9 cellular contexts compared by ENCODE assay signal in genomic region chr10:46524471-46525176, GRCh38. TPM values are rescaled to one million over a fixed set of nuclear protein-coding genes. Genes with fewer than 3 reads are reported as not detected.
DNase-seq lines count a peak whose midpoint lies in the region; ATAC-seq, FAIRE-seq and TF ChIP-seq lines count a peak whose summit lies in the region.
"Had no signal": no experiment of that assay in that cellular context is flagged by ENCODE, and none has a peak within 500 bp of the region (broad histone marks: within the 10 kb centered on the region; RNA-seq: fewer than 3 reads in every experiment).

No MANE protein-coding gene starts in this region.

- H3K9ac ChIP-seq in HepG2 (ENCODE audit: insufficient read depth, low read depth, low read length) = no peak overlapping the region

- CTCF ChIA-PET in A673 (lab: Charles Lee) = no interaction called here
- CTCF ChIA-PET in MCF 10A (lab: Yijun Ruan, JAX) = interaction anchor here (0.6 to 0.7 kb wide), 2 partner anchors 10 to 110 kb away, joined by 3 to 4 read pairs; no protein-coding TSS in a partner anchor
- CTCF ChIA-PET in HepG2 (lab: Yijun Ruan, JAX; ENCODE audit: low intra/inter-chr PET ratio, low total read pairs) = no interaction called here

- no peaks in the 10 kb centered on the region for H3K4me1 Mint-ChIP-seq in MCF 10A (ENCODE audit: insufficient read depth, unreplicated experiment)

- no peaks in the 10 kb centered on the region for H3K79me2 ChIP-seq in HepG2 (ENCODE audit: insufficient read depth, low read length)

- TF ChIP-seq EP300 in HepG2 (IDR thresholded peaks at IDR 0.05; ENCODE audit: low read depth in 2 of 2, low read length in 2 of 2) = no peak
- TF ChIP-seq EP300 in HepG2 (CRISPR knock-in tag; IDR thresholded peaks at IDR 0.05; ENCODE audit: borderline replicate concordance) = no peak

- no peaks in the 10 kb centered on the region for H4K20me1 ChIP-seq in HepG2 (ENCODE audit: insufficient read depth, low read length)

- H3K36me3 Mint-ChIP-seq in MCF 10A (ENCODE audit: insufficient read depth, unreplicated experiment) = no peaks in the 10 kb centered on the region

- H3K9me3 ChIP-seq in A673 (ENCODE audit: low read depth, low read length, poor library complexity, severe bottlenecking) (no peaks in the 10 kb centered on the region), HepG2 (ENCODE audit: low read length) (no peaks in the 10 kb centered on the region)

- no peak overlapping the region for H3K4me3 Mint-ChIP-seq in MCF 10A (ENCODE audit: unreplicated experiment)

- POLR2A ChIA-PET in A673 (lab: Charles Lee; ENCODE audit: low non-redundant PET) (no interaction called here), MCF 10A (lab: Yijun Ruan, JAX) (interaction anchor here (2.0 kb wide), 1 partner anchor 14 kb away, joined by 7 read pairs; no protein-coding TSS in a partner anchor), HepG2 (lab: Yijun Ruan, JAX) (no interaction called here)

- no peak for TF ChIP-seq POLR2A in HepG2 (IDR thresholded peaks at IDR 0.05; ENCODE audit: insufficient read depth in 1 of 2, low read depth in 2 of 2, low read length in 2 of 2)

- WGBS in HepG2 (ENCODE audit: low lambda C conversion rate) = 54% methylated on average over 10 of the region's 14 CpGs

- DNase-seq in A673 (ENCODE audit: low spot score) (peak; percentile 62), HT1080 (ENCODE audit: low read depth) (peak; percentile 48), MCF 10A (ENCODE audit: unreplicated experiment) (peak; percentile 96), HepG2 (ENCODE audit: low spot score) (no peak), DMS114 treated with DMSO at 0.1 percent for 48 hours (lab: John Stamatoyannopoulos, UW; ENCODE audit: unreplicated experiment) (no peak), DMS79 (lab: John Stamatoyannopoulos, UW) (no peak), NCI-H526 (lab: John Stamatoyannopoulos, UW) (no peak)

- in situ Hi-C loops in HepG2 (cut with HindIII; ENCODE audit: extremely low pct_ligation_motif_present, low pct_unique_long_range_greater_than_20kb) = no loop called here

- H3K4me1 ChIP-seq in A673 (ENCODE audit: insufficient read depth, low read length, poor library complexity, severe bottlenecking) (peaks cover 14% of the 10 kb centered on the region), HepG2 (ENCODE audit: insufficient read depth, low read length) (peaks cover 12% of the 10 kb centered on the region)

- no peak overlapping the region for H2AFZ ChIP-seq in HepG2 (ENCODE audit: low read length)

- ATAC-seq in HepG2 (peak; percentile 55), GM18907 (IDR thresholded peaks at IDR 0.05; ENCODE audit: unreplicated experiment) (no peak)

- H3K4me2 ChIP-seq in HepG2 (ENCODE audit: low read depth, low read length) = no peak overlapping the region

- FAIRE-seq in HepG2 (lab: Jason Lieb, UNC) = no peak

- peak overlapping the region; percentile 13 for H3K27ac ChIP-seq in A673 (ENCODE audit: low read depth, low read length, poor library complexity, severe bottlenecking)
- H3K27ac ChIP-seq in HepG2 (ENCODE audit: extremely low read length, insufficient read depth, low read length) = no peak overlapping the region

- H3K4me3 ChIP-seq in A673 (ENCODE audit: low read depth, low read length, poor library complexity, severe bottlenecking) = no peak overlapping the region
- no peak overlapping the region for H3K4me3 ChIP-seq in HepG2 (replicated peaks in 1 of 3; ENCODE audit: insufficient read depth in 1 of 3, low read depth in 2 of 3, low read length in 3 of 3)

- TF ChIP-seq RAD21 in HepG2 (CRISPR knock-in tag; IDR thresholded peaks at IDR 0.05) = no peak

- no peaks in the 10 kb centered on the region for H3K27me3 Mint-ChIP-seq in MCF 10A (ENCODE audit: insufficient read depth, unreplicated experiment)

- BruUV-seq in A673 (replicated peaks; lab: Mats Ljungman, UMichigan) (no TSS peak), MCF 10A (replicated peaks; lab: Mats Ljungman, UMichigan) (no TSS peak), HepG2 (replicated peaks; lab: Mats Ljungman, UMichigan) (no TSS peak)

- H3K27me3 ChIP-seq in A673 (replicated peaks; ENCODE audit: insufficient read depth, low read depth, low read length, poor library complexity) = no peaks in the 10 kb centered on the region
- H3K27me3 ChIP-seq in HepG2 (ENCODE audit: control insufficient read depth in 1 of 2, insufficient read depth in 2 of 2, low read length in 2 of 2) = peaks cover 3 to 19% of the 10 kb centered on the region in 2 experiments; a peak in 4 of 5 replicates

- TF ChIP-seq CTCF in A673 (conservative IDR thresholded peaks at IDR 0.05; ENCODE audit: low read depth, low read length) (no peak), MCF 10A (IDR thresholded peaks at IDR 0.05; ENCODE audit: unreplicated experiment) (no peak), HepG2 (CRISPR knock-in tag; IDR thresholded peaks at IDR 0.05) (peak; percentile 20; the same call in 1 of the 2 replicates)

- intact Hi-C loops in A673 (cut with micrococcal nuclease; ENCODE audit: unreplicated experiment) (no loop called here), MCF 10A (cut with micrococcal nuclease) (no loop called here), HepG2 (cut with micrococcal nuclease; ENCODE audit: unreplicated experiment) (no loop called here)

- H3K9me3 Mint-ChIP-seq in MCF 10A (ENCODE audit: unreplicated experiment) = no peaks in the 10 kb centered on the region

- no peaks in the 10 kb centered on the region for H3K36me3 ChIP-seq in A673 (ENCODE audit: insufficient read depth, low read length, poor library complexity, severe bottlenecking)
- no peaks in the 10 kb centered on the region for H3K36me3 ChIP-seq in HepG2 (replicated peaks in 1 of 2; ENCODE audit: control insufficient read depth in 1 of 2, insufficient read depth in 2 of 2, low read length in 2 of 2)

- H3K27ac Mint-ChIP-seq in MCF 10A (ENCODE audit: low read depth, unreplicated experiment) = no peak overlapping the region

RNA-seq across cellular contexts. Expression of gene GPRIN2, which starts 31.8 kb away (rescaled TPM):
- total RNA-seq in A673 (2021) (not detected in 2 replicates), MCF 10A (2022) (not detected in 2 replicates), HepG2 (2016; rRNA removed; fragmentation: Illumina TruSeq; extraction: Trizol) (not detected in 2 replicates)
- total RNA-seq in HT1080 (2014; rRNA removed; shearing (Covaris generic)) = not detected in 2 replicates
- polyA plus RNA-seq in HT1080 (2015; cell fraction: cytosol; rRNA removed) = not detected in 2 replicates
- polyA plus RNA-seq in HT1080 (2015; cell fraction: nucleus; rRNA removed) = not detected in 2 replicates
- not detected in 2 replicates for total RNA-seq in HepG2 (2016; cell fraction: cytosol; rRNA removed; fragmentation: Illumina TruSeq; extraction: Trizol; ENCODE audit: low read depth)
- total RNA-seq in HepG2 (2016; cell fraction: insoluble cytoplasmic fraction; rRNA removed; fragmentation: Illumina TruSeq; extraction: Trizol) = not detected in 2 replicates
- total RNA-seq in HepG2 (2016; cell fraction: membrane; rRNA removed; fragmentation: Illumina TruSeq; extraction: Trizol) = not detected in 2 replicates
- total RNA-seq in HepG2 (2016; cell fraction: nucleus; rRNA removed; fragmentation: Illumina TruSeq; extraction: Trizol) = not detected in 2 replicates
- polyA plus RNA-seq in HepG2 (2011; rRNA removed) = not detected in 2 replicates
- not detected in 2 replicates for polyA plus RNA-seq in HepG2 (2011; cell fraction: cytosol; rRNA removed)
- not detected in 2 replicates for polyA plus RNA-seq in HepG2 (2011; cell fraction: nucleus; rRNA removed)
- polyA plus RNA-seq in HepG2 (2012) = not detected in 2 replicates
- not detected in 2 replicates for polyA plus RNA-seq in HepG2 (2016; cell fraction: cytosol; fragmentation: Illumina TruSeq; extraction: Trizol; ENCODE audit: low read depth)
- polyA plus RNA-seq in HepG2 (2016; cell fraction: insoluble cytoplasmic fraction; fragmentation: Illumina TruSeq; extraction: Trizol; ENCODE audit: low read depth) = not detected in 2 replicates
- polyA plus RNA-seq in HepG2 (2016; cell fraction: membrane; fragmentation: Illumina TruSeq; extraction: Trizol; ENCODE audit: low read depth) = not detected in 2 replicates
- polyA plus RNA-seq in HepG2 (2016; cell fraction: nucleus; fragmentation: Illumina TruSeq; extraction: Trizol; ENCODE audit: insufficient read depth, low read depth) = not detected in 2 replicates
- polyA minus RNA-seq in HepG2 (2011; rRNA and poly(A)+ RNA removed; ENCODE audit: low replicate concordance) = not detected in 2 replicates
- not detected in 2 replicates for polyA minus RNA-seq in HepG2 (2011; cell fraction: cytosol; rRNA and poly(A)+ RNA removed)
- not detected in 2 replicates for polyA minus RNA-seq in HepG2 (2011; cell fraction: nucleus; rRNA and poly(A)+ RNA removed)
- total RNA-seq: NCI-H460 had no signal

RNA-seq across cellular contexts. Expression of gene SYT15, which starts 54.3 kb away (rescaled TPM):
- total RNA-seq in A673 (2021) = 0.64 and 1.0 TPM in 2 replicates
- total RNA-seq in HT1080 (2014; rRNA removed; shearing (Covaris generic)) = 0.07 and 0.08 TPM in 2 replicates
- 0.27 and 0.30 TPM in 2 replicates for polyA plus RNA-seq in HT1080 (2015; cell fraction: cytosol; rRNA removed)
- polyA plus RNA-seq in HT1080 (2015; cell fraction: nucleus; rRNA removed) = 0.22 and 0.51 TPM in 2 replicates
- total RNA-seq in MCF 10A (2022) = 0.79 and 0.84 TPM in 2 replicates
- total RNA-seq in HepG2 (2016; rRNA removed; fragmentation: Illumina TruSeq; extraction: Trizol) = 0.24 and 0.38 TPM in 2 replicates
- total RNA-seq in HepG2 (2016; cell fraction: cytosol; rRNA removed; fragmentation: Illumina TruSeq; extraction: Trizol; ENCODE audit: low read depth) = 0.40 TPM in 1 of 2 replicates, not detected in the other
- 0.19 and 0.34 TPM in 2 replicates for total RNA-seq in HepG2 (2016; cell fraction: insoluble cytoplasmic fraction; rRNA removed; fragmentation: Illumina TruSeq; extraction: Trizol)
- total RNA-seq in HepG2 (2016; cell fraction: membrane; rRNA removed; fragmentation: Illumina TruSeq; extraction: Trizol) = 0.24 and 0.37 TPM in 2 replicates
- total RNA-seq in HepG2 (2016; cell fraction: nucleus; rRNA removed; fragmentation: Illumina TruSeq; extraction: Trizol) = 0.43 and 0.47 TPM in 2 replicates
- 0.24 and 0.29 TPM in 2 replicates for polyA plus RNA-seq in HepG2 (2011; rRNA removed)
- polyA plus RNA-seq in HepG2 (2011; cell fraction: cytosol; rRNA removed) = 0.13 and 0.15 TPM in 2 replicates
- 0.51 and 0.57 TPM in 2 replicates for polyA plus RNA-seq in HepG2 (2011; cell fraction: nucleus; rRNA removed)
- 3.1 and 5.1 TPM in 2 replicates for polyA plus RNA-seq in HepG2 (2012)
- polyA plus RNA-seq in HepG2 (2016; cell fraction: cytosol; fragmentation: Illumina TruSeq; extraction: Trizol; ENCODE audit: low read depth) = 0.25 TPM in 1 of 2 replicates, not detected in the other
- 0.30 and 0.46 TPM in 2 replicates for polyA plus RNA-seq in HepG2 (2016; cell fraction: insoluble cytoplasmic fraction; fragmentation: Illumina TruSeq; extraction: Trizol; ENCODE audit: low read depth)
- polyA plus RNA-seq in HepG2 (2016; cell fraction: membrane; fragmentation: Illumina TruSeq; extraction: Trizol; ENCODE audit: low read depth) = 0.15 and 0.24 TPM in 2 replicates
- 0.45 and 1.1 TPM in 2 replicates for polyA plus RNA-seq in HepG2 (2016; cell fraction: nucleus; fragmentation: Illumina TruSeq; extraction: Trizol; ENCODE audit: insufficient read depth, low read depth)
- polyA minus RNA-seq in HepG2 (2011; rRNA and poly(A)+ RNA removed; ENCODE audit: low replicate concordance) = 0.70 and 0.86 TPM in 2 replicates
- polyA minus RNA-seq in HepG2 (2011; cell fraction: cytosol; rRNA and poly(A)+ RNA removed) = not detected in 2 replicates
- polyA minus RNA-seq in HepG2 (2011; cell fraction: nucleus; rRNA and poly(A)+ RNA removed) = 1.9 and 2.8 TPM in 2 replicates

RNA-seq across cellular contexts. Expression of gene NPY4R, which starts 58.9 kb away (rescaled TPM):
- total RNA-seq in A673 (2021) (not detected in 2 replicates), MCF 10A (2022) (not detected in 2 replicates), HepG2 (2016; rRNA removed; fragmentation: Illumina TruSeq; extraction: Trizol) (not detected in 2 replicates)
- 0.07 TPM in 1 of 2 replicates, not detected in the other for total RNA-seq in HT1080 (2014; rRNA removed; shearing (Covaris generic))
- polyA plus RNA-seq in HT1080 (2015; cell fraction: cytosol; rRNA removed) = 0.13 and 0.38 TPM in 2 replicates
- 0.24 and 0.82 TPM in 2 replicates for polyA plus RNA-seq in HT1080 (2015; cell fraction: nucleus; rRNA removed)
- total RNA-seq in HepG2 (2016; cell fraction: cytosol; rRNA removed; fragmentation: Illumina TruSeq; extraction: Trizol; ENCODE audit: low read depth) = not detected in 2 replicates
- not detected in 2 replicates for total RNA-seq in HepG2 (2016; cell fraction: insoluble cytoplasmic fraction; rRNA removed; fragmentation: Illumina TruSeq; extraction: Trizol)
- not detected in 2 replicates for total RNA-seq in HepG2 (2016; cell fraction: membrane; rRNA removed; fragmentation: Illumina TruSeq; extraction: Trizol)
- total RNA-seq in HepG2 (2016; cell fraction: nucleus; rRNA removed; fragmentation: Illumina TruSeq; extraction: Trizol) = not detected in 2 replicates
- not detected in 2 replicates for polyA plus RNA-seq in HepG2 (2011; rRNA removed)
- polyA plus RNA-seq in HepG2 (2011; cell fraction: cytosol; rRNA removed) = not detected in 2 replicates
- polyA plus RNA-seq in HepG2 (2011; cell fraction: nucleus; rRNA removed) = not detected in 2 replicates
- polyA plus RNA-seq in HepG2 (2012) = not detected in 2 replicates
- not detected in 2 replicates for polyA plus RNA-seq in HepG2 (2016; cell fraction: cytosol; fragmentation: Illumina TruSeq; extraction: Trizol; ENCODE audit: low read depth)
- not detected in 2 replicates for polyA plus RNA-seq in HepG2 (2016; cell fraction: insoluble cytoplasmic fraction; fragmentation: Illumina TruSeq; extraction: Trizol; ENCODE audit: low read depth)
- polyA plus RNA-seq in HepG2 (2016; cell fraction: membrane; fragmentation: Illumina TruSeq; extraction: Trizol; ENCODE audit: low read depth) = not detected in 2 replicates
- not detected in 2 replicates for polyA plus RNA-seq in HepG2 (2016; cell fraction: nucleus; fragmentation: Illumina TruSeq; extraction: Trizol; ENCODE audit: insufficient read depth, low read depth)
- 29.0 TPM in 1 of 2 replicates, not detected in the other for polyA minus RNA-seq in HepG2 (2011; rRNA and poly(A)+ RNA removed; ENCODE audit: low replicate concordance)
- not detected in 2 replicates for polyA minus RNA-seq in HepG2 (2011; cell fraction: cytosol; rRNA and poly(A)+ RNA removed)
- polyA minus RNA-seq in HepG2 (2011; cell fraction: nucleus; rRNA and poly(A)+ RNA removed) = not detected in 2 replicates
- total RNA-seq: NCI-H460 had no signal

Comparison
In these comparisons a context has a peak if more than half of its experiments do, and no peak if none do; other contexts are left out.
1. DNase-seq: peak in A673 (single experiment), HT1080 (single experiment) and MCF 10A (single experiment); none in HepG2 (single experiment), DMS114 treated with DMSO at 0.1 percent for 48 hours (single experiment), DMS79 (single experiment) and NCI-H526 (0 of 2).